ENCODE assay signal across 14 cellular contexts in genomic region chr2:69464575-69464974, GRCh38. TPM values are rescaled to one million over a fixed set of nuclear protein-coding genes. Genes with fewer than 3 reads are reported as not detected.
DNase-seq lines count a peak whose midpoint lies in the region; ATAC-seq, FAIRE-seq and TF ChIP-seq lines count a peak whose summit lies in the region.
"Had no signal": no experiment of that assay in that cellular context is flagged by ENCODE, and none has a peak within 500 bp of the region (broad histone marks: within the 10 kb centered on the region; RNA-seq: fewer than 3 reads in every experiment).

No MANE protein-coding gene starts in this region.

- H3K27ac Mint-ChIP-seq in activated CD8-positive, alpha-beta T cell treated with anti-CD3 and anti-CD28 coated beads, Interleukin-2, amount 10 ng/mL, durations not matched to agents 7 days and 5 days: no peak overlapping the region
- H3K27ac Mint-ChIP-seq: activated CD4-positive, alpha-beta memory T cell treated with anti-CD3 and anti-CD28 coated beads, Interleukin-2, amount 10 ng/mL, durations not matched to agents 7 days and 5 days had no signal

- CTCF ChIA-PET in activated CD8-positive, alpha-beta T cell treated with anti-CD3 and anti-CD28 coated beads, Interleukin-2, amount 10 ng/mL, durations not matched to agents 7 days and 5 days (lab: Charles Lee): no interaction called here

- no peak for TF ChIP-seq CTCF in fibroblast of mammary gland (conservative IDR thresholded peaks at IDR 0.05; ENCODE audit: control insufficient read depth, insufficient read depth, low read depth, low read length)
- TF ChIP-seq CTCF in pancreas (IDR thresholded peaks at IDR 0.05): no peak

- H3K9me3 Mint-ChIP-seq in activated CD8-positive, alpha-beta T cell treated with anti-CD3 and anti-CD28 coated beads, Interleukin-2, amount 10 ng/mL, durations not matched to agents 7 days and 5 days (ENCODE audit: insufficient read depth): no peaks in the 10 kb centered on the region
- H3K9me3 Mint-ChIP-seq: activated CD4-positive, alpha-beta memory T cell treated with anti-CD3 and anti-CD28 coated beads, Interleukin-2, amount 10 ng/mL, durations not matched to agents 7 days and 5 days had no signal

- H3K27me3 Mint-ChIP-seq in activated CD8-positive, alpha-beta T cell treated with anti-CD3 and anti-CD28 coated beads, Interleukin-2, amount 10 ng/mL, durations not matched to agents 7 days and 5 days (ENCODE audit: low read depth): no peaks in the 10 kb centered on the region
- H3K27me3 Mint-ChIP-seq: activated CD4-positive, alpha-beta memory T cell treated with anti-CD3 and anti-CD28 coated beads, Interleukin-2, amount 10 ng/mL, durations not matched to agents 7 days and 5 days had no signal

- H3K9me3 ChIP-seq in pancreas: no peaks in the 10 kb centered on the region

- ATAC-seq in pancreas: peak in 3 of 4 donors; percentile 53 to 75 (median 67)
- ATAC-seq in activated CD8-positive, alpha-beta T cell treated with anti-CD3 and anti-CD28 coated beads, Interleukin-2, amount 10 ng/mL, durations not matched to agents 7 days and 5 days: no peak

- H3K27me3 ChIP-seq in pancreas: no peaks in the 10 kb centered on the region

- H3K27ac ChIP-seq in pancreas: no peak overlapping the region

- FAIRE-seq in pancreas (lab: Jason Lieb, UNC): no peak
- FAIRE-seq: endometrium, GM12892 had no signal

- DNase-seq in AG20443 (ENCODE audit: low spot score): peak; percentile 86
- DNase-seq in NCI-H2171 (lab: John Stamatoyannopoulos, UW): peak; percentile 27
- DNase-seq in fibroblast of mammary gland (ENCODE audit: low read depth): peak; percentile 83
- no peak for DNase-seq in pancreas
- DNase-seq in cerebellar cortex (ENCODE audit: low spot score): no peak
- DNase-seq in LoVo (ENCODE audit: low spot score): no peak
- DNase-seq in EL: no peak
- no peak for DNase-seq in activated CD8-positive, alpha-beta T cell treated with anti-CD3 and anti-CD28 coated beads, Interleukin-2, amount 10 ng/mL, durations not matched to agents 7 days and 5 days
- DNase-seq: activated CD4-positive, alpha-beta memory T cell treated with anti-CD3 and anti-CD28 coated beads, Interleukin-2, amount 10 ng/mL, durations not matched to agents 7 days and 5 days; COR-L47; stimulated activated CD4-positive, alpha-beta T cell treated with anti-CD3 and anti-CD28 coated beads, Interleukin-2, amount 100 ng/mL, for 48 hours; T-helper 1 cell had no signal

- 88 to 90% methylated on average over 3 of the region's 3 CpGs for whole genome bisulfite sequencing in pancreas, 2 donors

- H3K4me1 Mint-ChIP-seq in activated CD8-positive, alpha-beta T cell treated with anti-CD3 and anti-CD28 coated beads, Interleukin-2, amount 10 ng/mL, durations not matched to agents 7 days and 5 days (ENCODE audit: low read depth): peaks cover 3% of the 10 kb centered on the region

- POLR2A ChIA-PET in activated CD8-positive, alpha-beta T cell treated with anti-CD3 and anti-CD28 coated beads, Interleukin-2, amount 10 ng/mL, durations not matched to agents 7 days and 5 days (lab: Charles Lee): no interaction called here

- peaks cover 0 to 5% (median 0%) of the 10 kb centered on the region in 3 donors for H3K36me3 ChIP-seq in pancreas

- intact Hi-C loops in pancreas (cut with DNase I): no loop called here

- peaks cover 48% of the 10 kb centered on the region for H3K36me3 Mint-ChIP-seq in activated CD8-positive, alpha-beta T cell treated with anti-CD3 and anti-CD28 coated beads, Interleukin-2, amount 10 ng/mL, durations not matched to agents 7 days and 5 days (ENCODE audit: low read depth)

- H3K4me3 ChIP-seq in fibroblast of mammary gland (ENCODE audit: control insufficient read depth, low read depth, low read length) (no peak overlapping the region), pancreas (no peak overlapping the region)

- no peaks in the 10 kb centered on the region for H3K4me1 ChIP-seq in pancreas

- no peak overlapping the region for H3K4me3 Mint-ChIP-seq in activated CD8-positive, alpha-beta T cell treated with anti-CD3 and anti-CD28 coated beads, Interleukin-2, amount 10 ng/mL, durations not matched to agents 7 days and 5 days
- H3K4me3 Mint-ChIP-seq: activated CD4-positive, alpha-beta memory T cell treated with anti-CD3 and anti-CD28 coated beads, Interleukin-2, amount 10 ng/mL, durations not matched to agents 7 days and 5 days had no signal

RNA-seq across cellular contexts. Expression of gene NFU1, which starts 27.3 kb away (rescaled TPM):
- 10 to 100 TPM; 16.0 to 20.4 (median 18.4) TPM for total RNA-seq in pancreas
- polyA plus RNA-seq in pancreas: 10 to 100 TPM; 32.4 to 40.6 TPM
- total RNA-seq in activated CD8-positive, alpha-beta T cell treated with anti-CD3 and anti-CD28 coated beads, Interleukin-2, amount 10 ng/mL, durations not matched to agents 7 days and 5 days: 10 to 100 TPM; 27.8 to 30.4 TPM

Comparison
In these comparisons a context has a peak if more than half of its experiments do, and no peak if none do; other contexts are left out.
1. DNase-seq: peak in AG20443 (single experiment), NCI-H2171 (single experiment) and fibroblast of mammary gland (single experiment); none in pancreas (0 of 6), cerebellar cortex (single experiment), LoVo (single experiment), EL (single experiment) and activated CD8-positive, alpha-beta T cell treated with anti-CD3 and anti-CD28 coated beads, Interleukin-2, amount 10 ng/mL, durations not matched to agents 7 days and 5 days (single experiment).